Comparison of ENCODE assay signal across 19 cellular contexts in genomic region chr15:73617310-73617709, GRCh38. TPM values are rescaled to one million over a fixed set of nuclear protein-coding genes. Genes with fewer than 3 reads are reported as not detected.
DNase-seq lines count a peak whose midpoint lies in the region; ATAC-seq and TF ChIP-seq lines count a peak whose summit lies in the region.
"Had no signal": no experiment of that assay in that cellular context is flagged by ENCODE, and none has a peak within 500 bp of the region (broad histone marks: within the 10 kb centered on the region; RNA-seq: fewer than 3 reads in every experiment).

No MANE protein-coding gene starts in this region.

- no peak overlapping the region for H3K14ac ChIP-seq in mesenchymal stem cell (ENCODE audit: low read length in 2 of 2)

- H3K4me1 ChIP-seq in HEK293 (ENCODE audit: control insufficient read depth, insufficient read depth, low read length) (peaks cover 32% of the 10 kb centered on the region), mesenchymal stem cell (ENCODE audit: control insufficient read depth, insufficient read depth, low read depth, low read length) (no peaks in the 10 kb centered on the region), colonic mucosa (no peaks in the 10 kb centered on the region)
- H3K4me1 ChIP-seq: Caco-2 had no signal

- no peak overlapping the region for H2BK15ac ChIP-seq in mesenchymal stem cell (ENCODE audit: low read depth, poor library complexity, severe bottlenecking)

- H3K9ac ChIP-seq in mesenchymal stem cell (ENCODE audit: low read length): no peak overlapping the region
- no peak overlapping the region for H3K9ac ChIP-seq in colonic mucosa (ENCODE audit: low read depth in 2 of 2, low read length in 2 of 2)

- no peak overlapping the region for H3K23ac ChIP-seq in mesenchymal stem cell (ENCODE audit: low read length in 2 of 2)

- H2BK120ac ChIP-seq in mesenchymal stem cell (ENCODE audit: low read depth, low read length): no peak overlapping the region

- no peak for ATAC-seq in GM21576 (IDR thresholded peaks at IDR 0.05; ENCODE audit: unreplicated experiment)
- ATAC-seq: activated T-cell treated with anti-CD3 and anti-CD28 coated beads, Interleukin-2, amount 50 U/mL, for 4 hours; stimulated activated naive B cell treated with anti-CD40 and anti-IgM and Interleukin-4, amounts not matched to agents 10 μg/mL and 1 μg/mL and 100 μg/mL, for 72 hours had no signal

- H3K9me3 ChIP-seq in HEK293 (ENCODE audit: control insufficient read depth, insufficient read depth, low read depth, low read length): no peaks in the 10 kb centered on the region
- H3K9me3 ChIP-seq in mesenchymal stem cell (ENCODE audit: control insufficient read depth, low read length): no peaks in the 10 kb centered on the region
- no peaks in the 10 kb centered on the region for H3K9me3 ChIP-seq in colonic mucosa
- H3K9me3 ChIP-seq: Caco-2, thoracic aorta had no signal

- H3K4me2 ChIP-seq in mesenchymal stem cell (ENCODE audit: low read length, poor library complexity, severe bottlenecking): no peak overlapping the region
- H3K4me2 ChIP-seq: smooth muscle cell had no signal

- no peak overlapping the region for H4K91ac ChIP-seq in mesenchymal stem cell (ENCODE audit: low read length)

- H4K8ac ChIP-seq in mesenchymal stem cell (ENCODE audit: low read length): no peak overlapping the region

- intact Hi-C loops in colonic mucosa (cut with DNase I): no loop called here

- H3K36me3 ChIP-seq in HEK293 (ENCODE audit: control insufficient read depth in 2 of 2, insufficient read depth in 1 of 2, low read length in 2 of 2) (no peaks in the 10 kb centered on the region; a peak in 1 of 3 replicates), mesenchymal stem cell (ENCODE audit: control insufficient read depth in 1 of 2, insufficient read depth in 2 of 2, low read depth in 1 of 2, low read length in 2 of 2) (no peaks in the 10 kb centered on the region), colonic mucosa (no peaks in the 10 kb centered on the region), brain microvascular endothelial cell (replicated peaks) (no peaks in the 10 kb centered on the region)
- H3K36me3 ChIP-seq: thoracic aorta had no signal

- H2BK5ac ChIP-seq in mesenchymal stem cell (ENCODE audit: low read depth, low read length, poor library complexity, severe bottlenecking): no peak overlapping the region

- no peak overlapping the region for H2AFZ ChIP-seq in mesenchymal stem cell (ENCODE audit: low read depth, low read length)

- H2BK12ac ChIP-seq in mesenchymal stem cell (ENCODE audit: low read length in 2 of 2): no peak overlapping the region

- in situ Hi-C loops in astrocyte of the cerebellum (cut with HindIII; ENCODE audit: low sequenced_read_pairs) (no loop called here), brain microvascular endothelial cell (cut with HindIII; ENCODE audit: low pct_ligation_motif_present, low sequenced_read_pairs) (no loop called here)

- no peak overlapping the region for H2AK5ac ChIP-seq in mesenchymal stem cell (ENCODE audit: low read length, severe bottlenecking)

- TF ChIP-seq CTCF in AG10803 (conservative IDR thresholded peaks at IDR 0.05; ENCODE audit: low read length): no peak
- no peak for TF ChIP-seq CTCF in HEK293 (tag by site-specific recombination; IDR thresholded peaks at IDR 0.05)
- TF ChIP-seq CTCF in astrocyte of the cerebellum (IDR thresholded peaks at IDR 0.05; ENCODE audit: low read depth, low read length, missing control alignments): no peak
- TF ChIP-seq CTCF in colonic mucosa (IDR thresholded peaks at IDR 0.05): no peak
- TF ChIP-seq CTCF in brain microvascular endothelial cell (IDR thresholded peaks at IDR 0.05; ENCODE audit: low read depth, low read length, missing control alignments): no peak

- no peak overlapping the region for H3K18ac ChIP-seq in mesenchymal stem cell (ENCODE audit: low read depth in 1 of 2, low read length in 2 of 2)

- no peak overlapping the region for H3K4ac ChIP-seq in mesenchymal stem cell (ENCODE audit: low read depth in 1 of 2, low read length in 2 of 2)

- CTCF ChIA-PET in HEK293 (lab: Yijun Ruan, JAX): interaction anchor here (0.6 to 15.7 kb wide), 8 partner anchors 10 to 356 kb away, joined by 3 to 235 read pairs (median 4); partner anchors contain the start of gene NPTN

- DNase-seq in AG10803 (ENCODE audit: low read depth) (peak; percentile 45), astrocyte of the cerebellum (ENCODE audit: low read depth) (peak; percentile 55), mesenchymal stem cell (no peak), colonic mucosa (no peak), ureter (ENCODE audit: low spot score) (no peak), brain microvascular endothelial cell (no peak)
- DNase-seq: activated CD4-positive, alpha-beta T cell treated with anti-CD3 and anti-CD28 coated beads for 48 hours; activated T-cell treated with anti-CD3 and anti-CD28 coated beads, Interleukin-2, amount 50 U/mL, for 4 hours; C1 segment of cervical spinal cord; Caco-2; KG1; kidney glomerular epithelial cell; mammary epithelial cell; nucleus accumbens; stimulated activated naive B cell treated with anti-CD40 and anti-IgM and Interleukin-4, amounts not matched to agents 10 μg/mL and 1 μg/mL and 100 μg/mL, for 72 hours had no signal

- POLR2A ChIA-PET in HEK293 (lab: Yijun Ruan, JAX): interaction anchor here (2.5 kb wide), 1 partner anchor 15 kb away, joined by 16 read pairs; the partner anchor contains the start of gene NPTN

- H3K27ac ChIP-seq in HEK293 (ENCODE audit: extremely low read depth, low read depth, low read length) (no peak overlapping the region), mesenchymal stem cell (ENCODE audit: low read length, poor library complexity, severe bottlenecking) (peak overlapping the region; percentile 7), colonic mucosa (no peak overlapping the region), brain microvascular endothelial cell (no peak overlapping the region)
- H3K27ac ChIP-seq: thoracic aorta had no signal

- H3K27me3 ChIP-seq in mesenchymal stem cell (ENCODE audit: control insufficient read depth in 1 of 2, insufficient read depth in 1 of 2, low read length in 2 of 2) (no peaks in the 10 kb centered on the region), colonic mucosa (no peaks in the 10 kb centered on the region), brain microvascular endothelial cell (replicated peaks) (no peaks in the 10 kb centered on the region)

- H3K79me1 ChIP-seq in mesenchymal stem cell (replicated peaks; ENCODE audit: low read length, poor library complexity, severe bottlenecking): peaks cover 7% of the 10 kb centered on the region

- H3K4me3 ChIP-seq in AG10803 (ENCODE audit: low read length): no peak overlapping the region
- no peak overlapping the region for H3K4me3 ChIP-seq in HEK293 (ENCODE audit: low read depth, low read length)
- no peak overlapping the region for H3K4me3 ChIP-seq in astrocyte of the cerebellum (ENCODE audit: low read depth, low read length)
- no peak overlapping the region for H3K4me3 ChIP-seq in mesenchymal stem cell (ENCODE audit: insufficient read depth in 1 of 2, low read depth in 1 of 2, low read length in 2 of 2)
- no peak overlapping the region for H3K4me3 ChIP-seq in colonic mucosa
- no peak overlapping the region for H3K4me3 ChIP-seq in brain microvascular endothelial cell (ENCODE audit: low read depth, low read length)
- H3K4me3 ChIP-seq: smooth muscle cell, thoracic aorta had no signal

TF ChIP-seq in HEK293, 187 proteins besides CTCF, POLR2A, EP300 and RAD21:
- no peak for TF ChIP-seq ZNF155 (tag by site-specific recombination; IDR thresholded peaks at IDR 0.05)
- no peak for TF ChIP-seq ZNF248 (tag by site-specific recombination; IDR thresholded peaks at IDR 0.05)
- 0 out of 2 replicates have a peak, but pooled peaks have one; percentile 24 for TF ChIP-seq ZNF660 (tag by site-specific recombination; IDR thresholded peaks at IDR 0.05)
- peak; percentile 43; the same call in 1 of the 2 replicates for TF ChIP-seq MZF1 (tag by site-specific recombination; IDR thresholded peaks at IDR 0.05; ENCODE audit: borderline replicate concordance)
- TF ChIP-seq IKZF3 (tag by site-specific recombination; IDR thresholded peaks at IDR 0.05): 0 out of 2 replicates have a peak, but pooled peaks have one; percentile 21
- TF ChIP-seq PRDM6 (tag by site-specific recombination; IDR thresholded peaks at IDR 0.05): 0 out of 2 replicates have a peak, but pooled peaks have one; percentile 14

RNA-seq across cellular contexts. Expression of gene NPTN, which starts 15.9 kb away (rescaled TPM):
- polyA plus RNA-seq in mesenchymal stem cell (2013, experiment 1 of 2): 177 TPM
- polyA plus RNA-seq in mesenchymal stem cell (2013, experiment 2 of 2): 174 TPM
- total RNA-seq in colonic mucosa (100 to 1,000 TPM; 111 to 159 TPM), ureter (135 TPM)

Comparison
In these comparisons a context has a peak if more than half of its experiments do, and no peak if none do; other contexts are left out.
1. DNase-seq: peak in AG10803 (single experiment) and astrocyte of the cerebellum (single experiment); none in mesenchymal stem cell (single experiment), colonic mucosa (single experiment), ureter (single experiment) and brain microvascular endothelial cell (single experiment).